Comparison of ENCODE assay signal across 8 cellular contexts in genomic region chr2:207394812-207395534, GRCh38.
DNase-seq lines count a peak whose midpoint lies in the region; ATAC-seq, FAIRE-seq and TF ChIP-seq lines count a peak whose summit lies in the region.

No MANE protein-coding gene starts in this region.

- intact Hi-C loops in sciatic nerve (cut with DNase I), result no loop called here

- peak; percentile 73 for DNase-seq in COLO829 (ENCODE audit: low spot score)
- DNase-seq in HTR-8/SVneo (ENCODE audit: insufficient read length, low spot score), result peak; percentile 63
- DNase-seq in amniotic epithelial cell (ENCODE audit: low read depth), result peak; percentile 98
- no peak for DNase-seq in osteocyte (ENCODE audit: extremely low spot score, unreplicated experiment)
- DNase-seq in sciatic nerve (ENCODE audit: low spot score), result no peak
- DNase-seq in D341Med (ENCODE audit: low spot score), result no peak

- peak; percentile 89 for FAIRE-seq in HTR-8/SVneo (lab: Jason Lieb, UNC)

- peak overlapping the region; percentile 78 for H3K27ac Mint-ChIP-seq in osteocyte (ENCODE audit: unreplicated experiment)

- H3K9me3 Mint-ChIP-seq in osteocyte (ENCODE audit: unreplicated experiment), result peaks cover 6% of the 10 kb centered on the region

- no peak overlapping the region for H3K4me3 Mint-ChIP-seq in osteocyte (ENCODE audit: unreplicated experiment)

- ATAC-seq in sciatic nerve, result no peak
- no peak for ATAC-seq in GM18858 (IDR thresholded peaks at IDR 0.05; ENCODE audit: unreplicated experiment)
- ATAC-seq in GM19328 (IDR thresholded peaks at IDR 0.05; ENCODE audit: unreplicated experiment), result no peak

- no peaks in the 10 kb centered on the region for H3K36me3 Mint-ChIP-seq in osteocyte (ENCODE audit: unreplicated experiment)

- H3K27me3 Mint-ChIP-seq in osteocyte (ENCODE audit: unreplicated experiment), result no peaks in the 10 kb centered on the region

- peaks cover 17% of the 10 kb centered on the region for H3K4me1 Mint-ChIP-seq in osteocyte (ENCODE audit: unreplicated experiment)

- no peak for TF ChIP-seq CTCF in osteocyte (IDR thresholded peaks at IDR 0.05)

Comparison
In these comparisons a context has a peak if more than half of its experiments do, and no peak if none do; other contexts are left out.
1. DNase-seq: peak in COLO829 (single experiment), HTR-8/SVneo (single experiment) and amniotic epithelial cell (single experiment); none in osteocyte (single experiment), sciatic nerve (single experiment) and D341Med (single experiment).